In genomic region chr18:28039078-28039477, GRCh38 we compare ENCODE assay signal across 22 cellular contexts.
DNase-seq lines count a peak whose midpoint lies in the region; ATAC-seq and TF ChIP-seq lines count a peak whose summit lies in the region.
"Had no signal": no experiment of that assay in that cellular context is flagged by ENCODE, and none has a peak within 500 bp of the region (broad histone marks: within the 10 kb centered on the region; RNA-seq: fewer than 3 reads in every experiment).

No MANE protein-coding gene starts in this region.

- no peak overlapping the region for H3K9ac ChIP-seq in neuronal stem cell (ENCODE audit: low read depth, low read length, poor library complexity)

- WGBS in neuronal stem cell (ENCODE audit: extremely low coverage in 2 of 2, insufficient read length in 2 of 2, insufficient replicate concordance in 1 of 2), 2 donors, result no CpG with 5 or more reads among the region's 5 CpGs

- H3K27ac ChIP-seq in GM23338 (ENCODE audit: low read depth), result no peak overlapping the region
- peak overlapping the region; percentile 7 for H3K27ac ChIP-seq in neuronal stem cell (replicated peaks; ENCODE audit: low read length)

- no peak overlapping the region for H3K4me3 ChIP-seq in GM23338
- no peak overlapping the region for H3K4me3 ChIP-seq in neuronal stem cell (ENCODE audit: low read length in 2 of 2)

- H2BK15ac ChIP-seq in neuronal stem cell (ENCODE audit: low read length), result no peak overlapping the region

- H3K14ac ChIP-seq in neuronal stem cell (ENCODE audit: low read length), result no peak overlapping the region

- no peaks in the 10 kb centered on the region for H3K9me2 ChIP-seq in GM23338 (ENCODE audit: insufficient read depth)

- no peaks in the 10 kb centered on the region for H3K79me2 ChIP-seq in GM23338 (replicated peaks; ENCODE audit: insufficient read depth)

- H3K27ac Mint-ChIP-seq in GM23338, result 0 out of 2 replicates have a peak overlapping the region, but pooled peaks have one; percentile 20
- H3K27ac Mint-ChIP-seq in effector memory CD8-positive, alpha-beta T cell, result no peak overlapping the region
- H3K27ac Mint-ChIP-seq: activated naive CD4-positive, alpha-beta T cell treated with anti-CD3 and anti-CD28 coated beads, Interleukin-2, amount 50 U/mL, for 72 hours; T-helper 17 cell had no signal

- H3K4me3 Mint-ChIP-seq in GM23338, result no peak overlapping the region
- H3K4me3 Mint-ChIP-seq in effector memory CD8-positive, alpha-beta T cell, result no peak overlapping the region
- H3K4me3 Mint-ChIP-seq: T-helper 17 cell had no signal

- no peaks in the 10 kb centered on the region for H4K20me1 ChIP-seq in GM23338 (replicated peaks; ENCODE audit: insufficient read depth)

- H3K4ac ChIP-seq in neuronal stem cell (ENCODE audit: low read length), result no peak overlapping the region

- H2AK5ac ChIP-seq in neuronal stem cell (ENCODE audit: low read depth, low read length), result no peak overlapping the region

- DNase-seq in GM23338 (ENCODE audit: low spot score) (no peak), RKO (ENCODE audit: low spot score) (peak; percentile 44), neuronal stem cell (ENCODE audit: low spot score) (no peak), DMS 273 treated with DMSO at 0.1 percent for 48 hours (lab: John Stamatoyannopoulos, UW) (no peak)
- no peak for DNase-seq in effector memory CD8-positive, alpha-beta T cell
- DNase-seq: activated CD4-positive, alpha-beta T cell treated with anti-CD3 and anti-CD28 coated beads for 1 hour; BE2C; DMS153; erythroblast; HCEC 1CT; midbrain; NCI-H187 treated with DMSO at 0.1 percent for 48 hours; NCI-H524 treated with DMSO at 0.1 percent for 48 hours; occipital lobe; RPMI8226; stimulated activated CD4-positive, alpha-beta T cell treated with anti-CD3 and anti-CD28 coated beads, Interleukin-15, amount 100 ng/mL, for 24 hours; substantia nigra; T-helper 17 cell had no signal

- no peak overlapping the region for H4K8ac ChIP-seq in neuronal stem cell (ENCODE audit: low read depth, low read length)

- H4K91ac ChIP-seq in neuronal stem cell (ENCODE audit: low read depth, low read length, poor library complexity), result no peak overlapping the region

- H3K23ac ChIP-seq in neuronal stem cell (ENCODE audit: low read depth, low read length, poor library complexity), result peak overlapping the region; percentile 34

- H3K36me3 ChIP-seq in GM23338 (ENCODE audit: insufficient read depth), result no peaks in the 10 kb centered on the region
- H3K36me3 ChIP-seq in neuronal stem cell (replicated peaks in 1 of 2; ENCODE audit: control insufficient read depth in 2 of 2, insufficient read depth in 2 of 2, low read length in 2 of 2), result peaks cover 0 to 18% of the 10 kb centered on the region in 2 donors
- H3K36me3 ChIP-seq: BE2C had no signal

- no peak overlapping the region for H2BK120ac ChIP-seq in neuronal stem cell (ENCODE audit: low read depth, low read length)

- ATAC-seq in GM23338 (no peak), esophagus mucosa (peak; percentile 32), GM19351 (IDR thresholded peaks at IDR 0.05; ENCODE audit: unreplicated experiment) (no peak), GM18502 (IDR thresholded peaks at IDR 0.05; ENCODE audit: poor library complexity, unreplicated experiment) (no peak)
- no peak for ATAC-seq in effector memory CD8-positive, alpha-beta T cell (replicated peaks)
- ATAC-seq: activated naive CD4-positive, alpha-beta T cell treated with anti-CD3 and anti-CD28 coated beads, Interleukin-2, amount 50 U/mL, for 72 hours; T-helper 17 cell had no signal

- H3K4me2 ChIP-seq in GM23338, result no peak overlapping the region
- no peak overlapping the region for H3K4me2 ChIP-seq in neuronal stem cell (ENCODE audit: insufficient read depth, low read length, poor library complexity, severe bottlenecking)

- no peak for TF ChIP-seq CTCF in GM23338 (conservative IDR thresholded peaks at IDR 0.05; ENCODE audit: low read depth in 2 of 2)

- peaks cover 32% of the 10 kb centered on the region for H3K4me1 Mint-ChIP-seq in GM23338
- H3K4me1 Mint-ChIP-seq in effector memory CD8-positive, alpha-beta T cell (ENCODE audit: low read depth in 2 of 2), result no peaks in the 10 kb centered on the region
- H3K4me1 Mint-ChIP-seq: T-helper 17 cell had no signal

- no peak overlapping the region for H2BK5ac ChIP-seq in neuronal stem cell (ENCODE audit: low read length)

- peaks cover 3% of the 10 kb centered on the region for H3K79me1 ChIP-seq in neuronal stem cell (ENCODE audit: low read depth, low read length)

- no peak overlapping the region for H2AFZ ChIP-seq in GM23338
- no peak overlapping the region for H2AFZ ChIP-seq in neuronal stem cell (ENCODE audit: low read length)

- H3F3A ChIP-seq in GM23338 (replicated peaks; ENCODE audit: low read depth), result no peaks in the 10 kb centered on the region

- no peak overlapping the region for H2BK12ac ChIP-seq in neuronal stem cell (ENCODE audit: low read length)

- no peaks in the 10 kb centered on the region for H3K9me3 ChIP-seq in neuronal stem cell (replicated peaks in 1 of 2; ENCODE audit: control insufficient read depth in 2 of 2, insufficient read depth in 1 of 2, low read depth in 1 of 2, low read length in 2 of 2)
- H3K9me3 ChIP-seq: BE2C had no signal

- no peaks in the 10 kb centered on the region for H3K27me3 Mint-ChIP-seq in GM23338 (ENCODE audit: insufficient read depth, low read depth, poor library complexity)
- H3K27me3 Mint-ChIP-seq in effector memory CD8-positive, alpha-beta T cell, result no peaks in the 10 kb centered on the region
- H3K27me3 Mint-ChIP-seq: T-helper 17 cell had no signal

- no peaks in the 10 kb centered on the region for H3K9me3 Mint-ChIP-seq in GM23338
- H3K9me3 Mint-ChIP-seq in effector memory CD8-positive, alpha-beta T cell, result peaks cover 1 to 7% of the 10 kb centered on the region in 2 donors

- H3K18ac ChIP-seq in neuronal stem cell (ENCODE audit: low read length), result peak overlapping the region; percentile 88

- H3K4me1 ChIP-seq in GM23338 (ENCODE audit: insufficient read depth), result peaks cover 38% of the 10 kb centered on the region
- peaks cover 23 to 71% of the 10 kb centered on the region in 2 donors for H3K4me1 ChIP-seq in neuronal stem cell (ENCODE audit: control insufficient read depth in 2 of 2, insufficient read depth in 1 of 2, low read depth in 1 of 2, low read length in 2 of 2)
- H3K4me1 ChIP-seq: BE2C had no signal

- H3K27me3 ChIP-seq in GM23338 (ENCODE audit: insufficient read depth) (no peaks in the 10 kb centered on the region), neuronal stem cell (ENCODE audit: control insufficient read depth in 3 of 3, insufficient read depth in 3 of 3, low read depth in 1 of 3, low read length in 3 of 3) (no peaks in the 10 kb centered on the region)
- H3K27me3 ChIP-seq: BE2C had no signal

- H3K36me3 Mint-ChIP-seq in GM23338 (ENCODE audit: low read depth), result no peaks in the 10 kb centered on the region
- no peaks in the 10 kb centered on the region for H3K36me3 Mint-ChIP-seq in effector memory CD8-positive, alpha-beta T cell (ENCODE audit: insufficient read depth)
- H3K36me3 Mint-ChIP-seq: activated naive CD4-positive, alpha-beta T cell treated with anti-CD3 and anti-CD28 coated beads, Interleukin-2, amount 50 U/mL, for 72 hours had no signal

TF ChIP-seq in GM23338, 12 proteins besides CTCF, POLR2A, EP300 and RAD21 (continues in another document):
- no peak for TF ChIP-seq STAT1 (IDR thresholded peaks at IDR 0.05; ENCODE audit: unreplicated experiment)
- no peak for TF ChIP-seq REST (IDR thresholded peaks at IDR 0.05; ENCODE audit: unreplicated experiment)
- no peak for TF ChIP-seq ETS1 (IDR thresholded peaks at IDR 0.05)
